16 cellular contexts compared by ENCODE assay signal in the genomic region with DNA sequence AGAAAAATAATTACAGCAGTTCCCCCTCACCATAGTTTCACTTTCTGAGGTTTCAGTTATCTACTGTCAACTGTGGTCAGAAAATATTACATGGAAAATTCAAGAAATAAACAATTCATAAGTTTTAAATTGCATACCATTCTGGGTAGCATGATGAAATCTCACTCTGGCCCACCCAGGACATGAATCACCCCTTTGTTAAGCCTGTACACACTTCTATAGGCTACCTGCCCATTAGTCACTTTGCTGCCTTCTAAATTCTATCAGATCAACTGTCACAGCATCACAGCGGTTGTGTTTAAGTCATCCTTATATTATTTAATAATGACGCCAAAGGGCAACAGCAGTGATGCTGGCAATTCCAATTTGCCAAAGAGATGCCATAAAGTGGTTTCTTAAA.
DNase-seq lines count a peak whose midpoint lies in the region; ATAC-seq lines count a peak whose summit lies in the region.
"Had no signal": no experiment of that assay in that cellular context is flagged by ENCODE, and none has a peak within 500 bp of the region (broad histone marks: within the 10 kb centered on the region; RNA-seq: fewer than 3 reads in every experiment).

No MANE protein-coding gene starts in this region.

- CTCF ChIA-PET in activated CD4-positive, alpha-beta memory T cell treated with anti-CD3 and anti-CD28 coated beads for 36 hours (lab: Charles Lee), result no interaction called here
- CTCF ChIA-PET in activated CD4-positive, alpha-beta memory T cell treated with anti-CD3 and anti-CD28 coated beads, Interleukin-2, amount 10 ng/mL, durations not matched to agents 7 days and 5 days (lab: Charles Lee), result no interaction called here

- no peak for ATAC-seq in activated naive CD8-positive, alpha-beta T cell treated with anti-CD3 and anti-CD28 coated beads, Interleukin-2, amount 10 ng/mL, durations not matched to agents 7 days and 5 days (ENCODE audit: low read depth)
- ATAC-seq: heart right ventricle had no signal

- H3K36me3 ChIP-seq in KOPT-K1 (ENCODE audit: insufficient read depth, low read length), result peaks cover 4% of the 10 kb centered on the region; the same call in 1 of the 2 replicates
- H3K36me3 ChIP-seq: heart right ventricle, left ventricle myocardium inferior, uterus had no signal

- POLR2A ChIA-PET in activated CD4-positive, alpha-beta memory T cell treated with anti-CD3 and anti-CD28 coated beads for 36 hours (lab: Charles Lee), result no interaction called here
- POLR2A ChIA-PET in activated CD4-positive, alpha-beta memory T cell treated with anti-CD3 and anti-CD28 coated beads, Interleukin-2, amount 10 ng/mL, durations not matched to agents 7 days and 5 days (lab: Charles Lee), result no interaction called here
- POLR2A ChIA-PET in activated naive CD8-positive, alpha-beta T cell treated with anti-CD3 and anti-CD28 coated beads, Interleukin-2, amount 10 ng/mL, durations not matched to agents 7 days and 5 days (lab: Charles Lee), result no interaction called here

- H3K4me3 Mint-ChIP-seq in activated CD4-positive, alpha-beta memory T cell treated with anti-CD3 and anti-CD28 coated beads for 36 hours, result no peak overlapping the region
- H3K4me3 Mint-ChIP-seq in activated CD4-positive, alpha-beta memory T cell treated with anti-CD3 and anti-CD28 coated beads, Interleukin-2, amount 10 ng/mL, durations not matched to agents 7 days and 5 days, result no peak overlapping the region
- H3K4me3 Mint-ChIP-seq in activated naive CD8-positive, alpha-beta T cell treated with anti-CD3 and anti-CD28 coated beads, Interleukin-2, amount 10 ng/mL, durations not matched to agents 7 days and 5 days, result peak overlapping the region; percentile 11

- peak overlapping the region; percentile 3 for H3K27ac Mint-ChIP-seq in activated CD4-positive, alpha-beta memory T cell treated with anti-CD3 and anti-CD28 coated beads for 36 hours
- H3K27ac Mint-ChIP-seq in activated CD4-positive, alpha-beta memory T cell treated with anti-CD3 and anti-CD28 coated beads, Interleukin-2, amount 10 ng/mL, durations not matched to agents 7 days and 5 days, result no peak overlapping the region
- no peak overlapping the region for H3K27ac Mint-ChIP-seq in activated naive CD8-positive, alpha-beta T cell treated with anti-CD3 and anti-CD28 coated beads, Interleukin-2, amount 10 ng/mL, durations not matched to agents 7 days and 5 days

- peaks cover 27% of the 10 kb centered on the region for H3K4me1 Mint-ChIP-seq in activated CD4-positive, alpha-beta memory T cell treated with anti-CD3 and anti-CD28 coated beads for 36 hours (ENCODE audit: low read depth)
- peaks cover 21% of the 10 kb centered on the region for H3K4me1 Mint-ChIP-seq in activated CD4-positive, alpha-beta memory T cell treated with anti-CD3 and anti-CD28 coated beads, Interleukin-2, amount 10 ng/mL, durations not matched to agents 7 days and 5 days
- H3K4me1 Mint-ChIP-seq in activated naive CD8-positive, alpha-beta T cell treated with anti-CD3 and anti-CD28 coated beads, Interleukin-2, amount 10 ng/mL, durations not matched to agents 7 days and 5 days, result peaks cover 31% of the 10 kb centered on the region

- H3K27ac ChIP-seq in KOPT-K1 (ENCODE audit: low read depth, low read length, poor library complexity, severe bottlenecking), result peak overlapping the region; percentile 70
- H3K27ac ChIP-seq: dorsolateral prefrontal cortex, heart right ventricle, left ventricle myocardium inferior, uterus, VCaP had no signal

- no peaks in the 10 kb centered on the region for H3K9me3 Mint-ChIP-seq in activated CD4-positive, alpha-beta memory T cell treated with anti-CD3 and anti-CD28 coated beads for 36 hours
- H3K9me3 Mint-ChIP-seq in activated CD4-positive, alpha-beta memory T cell treated with anti-CD3 and anti-CD28 coated beads, Interleukin-2, amount 10 ng/mL, durations not matched to agents 7 days and 5 days, result no peaks in the 10 kb centered on the region
- peaks cover 3% of the 10 kb centered on the region for H3K9me3 Mint-ChIP-seq in activated naive CD8-positive, alpha-beta T cell treated with anti-CD3 and anti-CD28 coated beads, Interleukin-2, amount 10 ng/mL, durations not matched to agents 7 days and 5 days

- peaks cover 19% of the 10 kb centered on the region for H3K9me3 ChIP-seq in KOPT-K1 (ENCODE audit: insufficient read depth, low read length, poor library complexity, severe bottlenecking)
- H3K9me3 ChIP-seq: heart right ventricle, left ventricle myocardium inferior, uterus had no signal

- H3K27me3 Mint-ChIP-seq in activated CD4-positive, alpha-beta memory T cell treated with anti-CD3 and anti-CD28 coated beads for 36 hours, result no peaks in the 10 kb centered on the region
- no peaks in the 10 kb centered on the region for H3K27me3 Mint-ChIP-seq in activated CD4-positive, alpha-beta memory T cell treated with anti-CD3 and anti-CD28 coated beads, Interleukin-2, amount 10 ng/mL, durations not matched to agents 7 days and 5 days
- no peaks in the 10 kb centered on the region for H3K27me3 Mint-ChIP-seq in activated naive CD8-positive, alpha-beta T cell treated with anti-CD3 and anti-CD28 coated beads, Interleukin-2, amount 10 ng/mL, durations not matched to agents 7 days and 5 days

- no peaks in the 10 kb centered on the region for H3K36me3 Mint-ChIP-seq in activated CD4-positive, alpha-beta memory T cell treated with anti-CD3 and anti-CD28 coated beads for 36 hours
- no peaks in the 10 kb centered on the region for H3K36me3 Mint-ChIP-seq in activated CD4-positive, alpha-beta memory T cell treated with anti-CD3 and anti-CD28 coated beads, Interleukin-2, amount 10 ng/mL, durations not matched to agents 7 days and 5 days (ENCODE audit: low read depth)
- peaks cover 22% of the 10 kb centered on the region for H3K36me3 Mint-ChIP-seq in activated naive CD8-positive, alpha-beta T cell treated with anti-CD3 and anti-CD28 coated beads, Interleukin-2, amount 10 ng/mL, durations not matched to agents 7 days and 5 days

- intact Hi-C loops in activated CD4-positive, alpha-beta memory T cell treated with anti-CD3 and anti-CD28 coated beads for 36 hours (cut with micrococcal nuclease), result no loop called here

- no peak for DNase-seq in activated CD4-positive, alpha-beta memory T cell treated with anti-CD3 and anti-CD28 coated beads for 36 hours
- DNase-seq in activated CD4-positive, alpha-beta memory T cell treated with anti-CD3 and anti-CD28 coated beads, Interleukin-2, amount 10 ng/mL, durations not matched to agents 7 days and 5 days, result no peak
- no peak for DNase-seq in activated naive CD8-positive, alpha-beta T cell treated with anti-CD3 and anti-CD28 coated beads, Interleukin-2, amount 10 ng/mL, durations not matched to agents 7 days and 5 days
- peak; percentile 93 for DNase-seq in iris pigment epithelial cell (ENCODE audit: low read depth)
- DNase-seq in NCI-H446 treated with DMSO at 0.1 percent for 48 hours (lab: John Stamatoyannopoulos, UW), result no peak
- no peak for DNase-seq in NCI-H524 (lab: John Stamatoyannopoulos, UW)
- DNase-seq in COLO829 (ENCODE audit: low spot score), result no peak
- DNase-seq: activated gamma-delta T cell, dorsolateral prefrontal cortex, heart right ventricle, Karpas-422, left ventricle myocardium inferior, SHP77 treated with DMSO at 0.1 percent for 48 hours, uterus had no signal
